Comparison of ENCODE assay signal across 9 cellular contexts in genomic region chr2:168002021-168002553, GRCh38.
DNase-seq lines count a peak whose midpoint lies in the region; ATAC-seq, FAIRE-seq and TF ChIP-seq lines count a peak whose summit lies in the region.
"Had no signal": no experiment of that assay in that cellular context is flagged by ENCODE, and none has a peak within 500 bp of the region (broad histone marks: within the 10 kb centered on the region; RNA-seq: fewer than 3 reads in every experiment).

No MANE protein-coding gene starts in this region.

- CTCF ChIA-PET in GM10248 (lab: Yijun Ruan, JAX): interaction anchor here (1.3 kb wide), 1 partner anchor 11 kb away, joined by 3 read pairs; no protein-coding TSS in a partner anchor
- CTCF ChIA-PET in activated CD4-positive, alpha-beta T cell treated with anti-CD3 and anti-CD28 coated beads, Interleukin-2, amount 10 ng/mL, durations not matched to agents 7 days and 5 days (lab: Charles Lee): interaction anchor here (1.1 to 1.3 kb wide), 2 partner anchors 11 to 17 kb away, joined by 4 read pairs; no protein-coding TSS in a partner anchor

- TF ChIP-seq CTCF in GM10248 (IDR thresholded peaks at IDR 0.05; ENCODE audit: control extremely low read depth, extremely low read depth, low read depth, missing control alignments): no peak

- no peak overlapping the region for H3K4me3 Mint-ChIP-seq in central memory CD8-positive, alpha-beta T cell
- no peak overlapping the region for H3K4me3 Mint-ChIP-seq in activated CD4-positive, alpha-beta T cell treated with anti-CD3 and anti-CD28 coated beads, Interleukin-2, amount 10 ng/mL, durations not matched to agents 7 days and 5 days
- H3K4me3 Mint-ChIP-seq: CD8-positive, alpha-beta memory T cell had no signal

- no peak for FAIRE-seq in urothelium cell line (lab: Jason Lieb, UNC)

- POLR2A ChIA-PET in GM10248 (lab: Yijun Ruan, JAX): no interaction called here
- POLR2A ChIA-PET in activated CD4-positive, alpha-beta T cell treated with anti-CD3 and anti-CD28 coated beads, Interleukin-2, amount 10 ng/mL, durations not matched to agents 7 days and 5 days (lab: Charles Lee): no interaction called here

- DNase-seq in activated naive CD4-positive, alpha-beta T cell treated with anti-CD3 and anti-CD28 coated beads, Interleukin-2, amount 50 U/mL, for 72 hours (ENCODE audit: low spot score in 2 of 2): no peak
- no peak for DNase-seq in activated naive CD4-positive, alpha-beta T cell (lab: John Stamatoyannopoulos, UW)
- peak; percentile 24 to 58 for DNase-seq in Kasumi-1 (lab: John Stamatoyannopoulos, UW)
- no peak for DNase-seq in central memory CD8-positive, alpha-beta T cell (ENCODE audit: low spot score in 2 of 2)
- peak; percentile 24 for DNase-seq in stromal cell of bone marrow (ENCODE audit: low read depth)
- no peak for DNase-seq in GM10248 (ENCODE audit: extremely low spot score)
- DNase-seq in urothelium cell line (ENCODE audit: low spot score): no peak
- DNase-seq in activated CD4-positive, alpha-beta T cell treated with anti-CD3 and anti-CD28 coated beads, Interleukin-2, amount 10 ng/mL, durations not matched to agents 7 days and 5 days: no peak
- DNase-seq: CD8-positive, alpha-beta memory T cell had no signal

- no peaks in the 10 kb centered on the region for H3K27me3 Mint-ChIP-seq in central memory CD8-positive, alpha-beta T cell
- H3K27me3 Mint-ChIP-seq in activated CD4-positive, alpha-beta T cell treated with anti-CD3 and anti-CD28 coated beads, Interleukin-2, amount 10 ng/mL, durations not matched to agents 7 days and 5 days: no peaks in the 10 kb centered on the region
- H3K27me3 Mint-ChIP-seq: CD8-positive, alpha-beta memory T cell had no signal

- peak; percentile 82 to 89 for ATAC-seq in activated naive CD4-positive, alpha-beta T cell treated with anti-CD3 and anti-CD28 coated beads, Interleukin-2, amount 50 U/mL, for 72 hours
- peak; percentile 40 for ATAC-seq in central memory CD8-positive, alpha-beta T cell (replicated peaks; ENCODE audit: extremely low read depth, poor library complexity, severe bottlenecking)

- peaks cover 10 to 11% of the 10 kb centered on the region in 2 donors for H3K36me3 Mint-ChIP-seq in activated naive CD4-positive, alpha-beta T cell treated with anti-CD3 and anti-CD28 coated beads, Interleukin-2, amount 50 U/mL, for 72 hours
- peaks cover 20% of the 10 kb centered on the region for H3K36me3 Mint-ChIP-seq in central memory CD8-positive, alpha-beta T cell (ENCODE audit: insufficient read depth)
- peaks cover 17% of the 10 kb centered on the region for H3K36me3 Mint-ChIP-seq in activated CD4-positive, alpha-beta T cell treated with anti-CD3 and anti-CD28 coated beads, Interleukin-2, amount 10 ng/mL, durations not matched to agents 7 days and 5 days (ENCODE audit: low read depth)

- no peaks in the 10 kb centered on the region for H3K9me3 Mint-ChIP-seq in activated naive CD4-positive, alpha-beta T cell treated with anti-CD3 and anti-CD28 coated beads, Interleukin-2, amount 50 U/mL, for 72 hours
- H3K9me3 Mint-ChIP-seq in central memory CD8-positive, alpha-beta T cell: no peaks in the 10 kb centered on the region
- H3K9me3 Mint-ChIP-seq in activated CD4-positive, alpha-beta T cell treated with anti-CD3 and anti-CD28 coated beads, Interleukin-2, amount 10 ng/mL, durations not matched to agents 7 days and 5 days: peaks cover 2% of the 10 kb centered on the region
- H3K9me3 Mint-ChIP-seq: CD8-positive, alpha-beta memory T cell had no signal

- peaks cover 29% of the 10 kb centered on the region for H3K4me1 Mint-ChIP-seq in central memory CD8-positive, alpha-beta T cell
- peaks cover 12% of the 10 kb centered on the region for H3K4me1 Mint-ChIP-seq in activated CD4-positive, alpha-beta T cell treated with anti-CD3 and anti-CD28 coated beads, Interleukin-2, amount 10 ng/mL, durations not matched to agents 7 days and 5 days

- peak overlapping the region; percentile 66 to 91 for H3K27ac Mint-ChIP-seq in activated naive CD4-positive, alpha-beta T cell treated with anti-CD3 and anti-CD28 coated beads, Interleukin-2, amount 50 U/mL, for 72 hours
- no peak overlapping the region for H3K27ac Mint-ChIP-seq in central memory CD8-positive, alpha-beta T cell (ENCODE audit: low read depth)
- no peak overlapping the region for H3K27ac Mint-ChIP-seq in activated CD4-positive, alpha-beta T cell treated with anti-CD3 and anti-CD28 coated beads, Interleukin-2, amount 10 ng/mL, durations not matched to agents 7 days and 5 days

Comparison
In these comparisons a context has a peak if more than half of its experiments do, and no peak if none do; other contexts are left out.
1. DNase-seq: peak in Kasumi-1 (2 of 2) and stromal cell of bone marrow (single experiment); none in activated naive CD4-positive, alpha-beta T cell treated with anti-CD3 and anti-CD28 coated beads, Interleukin-2, amount 50 U/mL, for 72 hours (0 of 2), activated naive CD4-positive, alpha-beta T cell (0 of 4), central memory CD8-positive, alpha-beta T cell (0 of 2), GM10248 (single experiment), urothelium cell line (single experiment) and activated CD4-positive, alpha-beta T cell treated with anti-CD3 and anti-CD28 coated beads, Interleukin-2, amount 10 ng/mL, durations not matched to agents 7 days and 5 days (single experiment).
2. H3K27ac Mint-ChIP-seq: peak in activated naive CD4-positive, alpha-beta T cell treated with anti-CD3 and anti-CD28 coated beads, Interleukin-2, amount 50 U/mL, for 72 hours (2 of 2); none in central memory CD8-positive, alpha-beta T cell (single experiment) and activated CD4-positive, alpha-beta T cell treated with anti-CD3 and anti-CD28 coated beads, Interleukin-2, amount 10 ng/mL, durations not matched to agents 7 days and 5 days (single experiment).